In genomic region chr2:139773720-139774277, GRCh38 we compare ENCODE assay signal across 16 cellular contexts.
"Had no signal": no experiment of that assay in that cellular context is flagged by ENCODE, and none has a peak within 500 bp of the region (broad histone marks: within the 10 kb centered on the region; RNA-seq: fewer than 3 reads in every experiment).

No MANE protein-coding gene starts in this region.

- ATAC-seq: left ventricle myocardium superior; natural killer cell treated with Interleukin-12 subunit alpha and Interleukin-12 subunit beta and Interleukin-15 and Interleukin-18, amount 100 ng/mL, for 72 hours; stimulated activated memory B cell treated with anti-CD40 and anti-IgM and Interleukin-4, amounts not matched to agents 10 μg/mL and 1 μg/mL and 100 μg/mL, for 72 hours had no signal

- H3K27me3 ChIP-seq: right atrium auricular region, thyroid gland had no signal

- H3K27me3 Mint-ChIP-seq: activated CD4-positive, alpha-beta T cell treated with anti-CD3 and anti-CD28 coated beads, Interleukin-2, amount 10 ng/mL, durations not matched to agents 7 days and 5 days; activated naive CD8-positive, alpha-beta T cell treated with anti-CD3 and anti-CD28 coated beads, Interleukin-2, amount 10 ng/mL, durations not matched to agents 7 days and 5 days; natural killer cell treated with Interleukin-12 subunit alpha and Interleukin-12 subunit beta and Interleukin-15 and Interleukin-18, amount 100 ng/mL, for 72 hours; stimulated activated memory B cell treated with anti-CD40 and anti-IgM and Interleukin-4, amounts not matched to agents 10 μg/mL and 1 μg/mL and 100 μg/mL, for 72 hours had no signal

- H3K4me3 Mint-ChIP-seq: activated CD4-positive, alpha-beta T cell treated with anti-CD3 and anti-CD28 coated beads, Interleukin-2, amount 10 ng/mL, durations not matched to agents 7 days and 5 days; activated naive CD8-positive, alpha-beta T cell treated with anti-CD3 and anti-CD28 coated beads, Interleukin-2, amount 10 ng/mL, durations not matched to agents 7 days and 5 days; natural killer cell treated with Interleukin-12 subunit alpha and Interleukin-12 subunit beta and Interleukin-15 and Interleukin-18, amount 100 ng/mL, for 72 hours; stimulated activated memory B cell treated with anti-CD40 and anti-IgM and Interleukin-4, amounts not matched to agents 10 μg/mL and 1 μg/mL and 100 μg/mL, for 72 hours had no signal

- H3K9me3 ChIP-seq: right atrium auricular region, thyroid gland had no signal

- H3K4me1 ChIP-seq: right atrium auricular region, thyroid gland had no signal

- DNase-seq: activated CD4-positive, alpha-beta T cell treated with anti-CD3 and anti-CD28 coated beads, Interleukin-2, amount 10 ng/mL, durations not matched to agents 7 days and 5 days; activated CD4-positive, CD25-positive, alpha-beta regulatory T cell; activated CD8-positive, alpha-beta memory T cell treated with anti-CD3 and anti-CD28 coated beads, Interleukin-2, amount 50 U/mL, for 48 hours; activated gamma-delta T cell treated with Interleukin-2 at 50 U/mL for 16 hours; activated naive CD8-positive, alpha-beta T cell treated with anti-CD3 and anti-CD28 coated beads, Interleukin-2, amount 10 ng/mL, durations not matched to agents 7 days and 5 days; effector CD8-positive, alpha-beta T cell; foreskin melanocyte; kidney glomerular epithelial cell; left ventricle myocardium superior; mesenchymal stem cell; posterior cingulate gyrus; stimulated activated CD4-positive, alpha-beta T cell treated with anti-CD3 and anti-CD28 coated beads, Interleukin-2, amount 100 ng/mL, for 48 hours; thyroid gland had no signal

- H3K36me3 ChIP-seq: right atrium auricular region, thyroid gland had no signal

- H3K9me3 Mint-ChIP-seq: activated CD4-positive, alpha-beta T cell treated with anti-CD3 and anti-CD28 coated beads, Interleukin-2, amount 10 ng/mL, durations not matched to agents 7 days and 5 days had no signal

- H3K4me3 ChIP-seq: right atrium auricular region, thyroid gland had no signal

- H3K4me1 Mint-ChIP-seq: activated CD4-positive, alpha-beta T cell treated with anti-CD3 and anti-CD28 coated beads, Interleukin-2, amount 10 ng/mL, durations not matched to agents 7 days and 5 days; activated naive CD8-positive, alpha-beta T cell treated with anti-CD3 and anti-CD28 coated beads, Interleukin-2, amount 10 ng/mL, durations not matched to agents 7 days and 5 days; stimulated activated memory B cell treated with anti-CD40 and anti-IgM and Interleukin-4, amounts not matched to agents 10 μg/mL and 1 μg/mL and 100 μg/mL, for 72 hours had no signal

- H3K36me3 Mint-ChIP-seq: activated naive CD8-positive, alpha-beta T cell treated with anti-CD3 and anti-CD28 coated beads, Interleukin-2, amount 10 ng/mL, durations not matched to agents 7 days and 5 days; natural killer cell treated with Interleukin-12 subunit alpha and Interleukin-12 subunit beta and Interleukin-15 and Interleukin-18, amount 100 ng/mL, for 72 hours; stimulated activated memory B cell treated with anti-CD40 and anti-IgM and Interleukin-4, amounts not matched to agents 10 μg/mL and 1 μg/mL and 100 μg/mL, for 72 hours had no signal

- H3K27ac Mint-ChIP-seq: activated CD4-positive, alpha-beta T cell treated with anti-CD3 and anti-CD28 coated beads, Interleukin-2, amount 10 ng/mL, durations not matched to agents 7 days and 5 days; activated naive CD8-positive, alpha-beta T cell treated with anti-CD3 and anti-CD28 coated beads, Interleukin-2, amount 10 ng/mL, durations not matched to agents 7 days and 5 days; natural killer cell treated with Interleukin-12 subunit alpha and Interleukin-12 subunit beta and Interleukin-15 and Interleukin-18, amount 100 ng/mL, for 72 hours; stimulated activated memory B cell treated with anti-CD40 and anti-IgM and Interleukin-4, amounts not matched to agents 10 μg/mL and 1 μg/mL and 100 μg/mL, for 72 hours had no signal

- H3K27ac ChIP-seq: right atrium auricular region, thyroid gland had no signal
